Comparison of ENCODE assay signal across 28 cellular contexts in genomic region chr2:136651611-136652010, GRCh38.
"Had no signal": no experiment of that assay in that cellular context is flagged by ENCODE, and none has a peak within 500 bp of the region (broad histone marks: within the 10 kb centered on the region; RNA-seq: fewer than 3 reads in every experiment).

No MANE protein-coding gene starts in this region.

- H3K27me3 ChIP-seq: pancreas, stomach, testis, tibial artery, upper lobe of right lung had no signal

- DNase-seq: hypothalamus; immature natural killer cell; kidney; left colon; left lung; lower lobe of right lung; mammary epithelial cell; mesenchymal stem cell; naive thymus-derived CD8-positive, alpha-beta T cell; nucleus accumbens; pancreas; posterior cingulate gyrus; retina; right cardiac atrium; stimulated activated CD4-positive, alpha-beta T cell treated with anti-CD3 and anti-CD28 coated beads, Interleukin-12 subunit alpha, Interleukin-12 subunit beta, amount 100 ng/mL, for 4 hours; stimulated activated CD4-positive, alpha-beta T cell treated with anti-CD3 and anti-CD28 coated beads, Interleukin-15, amount 100 ng/mL, for 24 hours; stimulated activated CD4-positive, alpha-beta T cell treated with anti-CD3 and anti-CD28 coated beads, Interleukin-2, amount 100 ng/mL, for 24 hours; stimulated activated CD4-positive, alpha-beta T cell treated with anti-CD3 and anti-CD28 coated beads, Interleukin-4, amount 100 ng/mL, for 1 hour; stimulated activated naive B cell treated with anti-CD40 and anti-IgM and Interleukin-4, amounts not matched to agents 10 μg/mL and 1 μg/mL and 100 μg/mL, for 72 hours; stimulated activated naive CD8-positive, alpha-beta T cell treated with anti-CD3 and anti-CD28 coated beads, Interleukin-15, Interleukin-2, amounts not matched to agents 100 U/mL and 50 U/mL, for 24 hours; stomach; testis; tibial artery; trophoblast cell; upper lobe of right lung had no signal

- ATAC-seq: left colon; left lung; lower lobe of right lung; naive thymus-derived CD8-positive, alpha-beta T cell; pancreas; right cardiac atrium; sciatic nerve; stimulated activated naive B cell treated with anti-CD40 and anti-IgM and Interleukin-4, amounts not matched to agents 10 μg/mL and 1 μg/mL and 100 μg/mL, for 72 hours; stimulated activated naive CD8-positive, alpha-beta T cell treated with anti-CD3 and anti-CD28 coated beads, Interleukin-15, Interleukin-2, amounts not matched to agents 100 U/mL and 50 U/mL, for 24 hours; upper lobe of right lung had no signal

- H3K36me3 ChIP-seq: left lung, lower lobe of right lung, pancreas, prostate gland, stomach, tibial artery, upper lobe of right lung had no signal

- H3K4me1 ChIP-seq: left lung, lower lobe of right lung, prostate gland, testis had no signal

- H3K27ac ChIP-seq: left lung, lower lobe of right lung, pancreas, prostate gland, skin epidermis, stomach, testis, tibial artery, upper lobe of right lung had no signal

- H3K4me3 ChIP-seq: left lung, lower lobe of right lung, pancreas, prostate gland, skin epidermis, stomach, testis, tibial artery, upper lobe of right lung had no signal

- H3K9me3 ChIP-seq: left lung, lower lobe of right lung, pancreas, prostate gland, stomach, testis, tibial artery, upper lobe of right lung had no signal
